In the genomic region with DNA sequence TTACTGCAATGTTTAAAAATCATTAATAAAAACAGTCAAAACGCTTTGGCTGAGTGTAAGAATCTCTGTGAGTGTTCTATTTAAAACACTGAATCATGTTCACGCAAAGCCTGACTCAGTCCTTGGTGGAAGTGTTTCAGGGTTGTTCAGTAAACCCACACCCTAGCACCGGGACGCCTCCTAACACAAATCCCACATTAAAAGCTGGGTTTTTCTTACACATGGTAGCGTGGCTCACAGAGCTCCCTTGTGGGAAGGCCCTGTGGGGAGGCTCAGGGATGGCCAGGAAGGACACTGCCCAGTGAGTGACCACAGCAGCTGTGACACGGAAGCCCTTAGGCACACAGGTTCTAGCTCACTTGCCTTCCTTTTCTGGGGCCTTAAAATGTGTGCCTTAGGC, we compare ENCODE assay signal across 10 cellular contexts.
A peak's percentile ranks its signal among the peaks of the same experiment; 100 is the strongest.
DNase-seq lines count a peak whose midpoint lies in the region; ATAC-seq, FAIRE-seq and TF ChIP-seq lines count a peak whose summit lies in the region.
"Had no signal": no experiment of that assay in that cellular context is flagged by ENCODE, and none has a peak within 500 bp of the region (broad histone marks: within the 10 kb centered on the region; RNA-seq: fewer than 3 reads in every experiment).

No MANE protein-coding gene starts in this region.

- H3K9me3 Mint-ChIP-seq in MCF 10A (ENCODE audit: unreplicated experiment) = no peaks in the 10 kb centered on the region

- H3K4me3 ChIP-seq in breast epithelium (no peak overlapping the region), astrocyte of the cerebellum (ENCODE audit: low read depth, low read length) (no peak overlapping the region), muscle layer of duodenum (ENCODE audit: low read depth in 1 of 2, low read length in 2 of 2) (no peak overlapping the region), uterus (no peak overlapping the region)

- CTCF ChIA-PET in MCF 10A (lab: Yijun Ruan, JAX) = interaction anchor here (0.6 to 3.3 kb wide), 4 partner anchors 14 to 453 kb away, joined by 3 to 17 read pairs (median 4); no protein-coding TSS in a partner anchor

- H3K27ac ChIP-seq in breast epithelium = no peak overlapping the region
- H3K27ac ChIP-seq in muscle layer of duodenum (ENCODE audit: low read length) = peak overlapping the region; percentile 10
- peak overlapping the region; percentile 79 to 88 for H3K27ac ChIP-seq in uterus

- no peak overlapping the region for H3K4me3 Mint-ChIP-seq in MCF 10A (ENCODE audit: unreplicated experiment)

- TF ChIP-seq CTCF in MCF 10A (IDR thresholded peaks at IDR 0.05; ENCODE audit: unreplicated experiment) (no peak), breast epithelium (IDR thresholded peaks at IDR 0.05) (no peak), astrocyte of the cerebellum (IDR thresholded peaks at IDR 0.05; ENCODE audit: low read depth, low read length, missing control alignments) (no peak), uterus (IDR thresholded peaks at IDR 0.05) (no peak)

- peaks cover 4 to 12% of the 10 kb centered on the region in 2 donors for H3K4me1 ChIP-seq in breast epithelium
- peaks cover 23 to 33% of the 10 kb centered on the region in 2 donors for H3K4me1 ChIP-seq in muscle layer of duodenum (ENCODE audit: control insufficient read depth in 1 of 2, insufficient read depth in 2 of 2, low read length in 2 of 2)
- H3K4me1 ChIP-seq in uterus = peaks cover 7 to 10% of the 10 kb centered on the region in 2 donors

- H3K4me1 Mint-ChIP-seq in MCF 10A (ENCODE audit: insufficient read depth, unreplicated experiment) = peaks cover 23% of the 10 kb centered on the region

- no TSS peak for BruUV-seq in MCF 10A (replicated peaks; lab: Mats Ljungman, UMichigan)

- ATAC-seq in HG03457 (IDR thresholded peaks at IDR 0.05; ENCODE audit: unreplicated experiment) = no peak
- ATAC-seq: left colon had no signal

- FAIRE-seq in frontal cortex (lab: Jason Lieb, UNC) = no peak
- FAIRE-seq: TTC549 had no signal

- no peaks in the 10 kb centered on the region for H3K36me3 ChIP-seq in breast epithelium
- H3K36me3 ChIP-seq in muscle layer of duodenum (ENCODE audit: control insufficient read depth in 1 of 2, insufficient read depth in 2 of 2, low read length in 2 of 2) = peaks cover 0 to 4% of the 10 kb centered on the region in 2 donors
- H3K36me3 ChIP-seq in uterus = no peaks in the 10 kb centered on the region

- DNase-seq in MCF 10A (ENCODE audit: unreplicated experiment) (no peak), breast epithelium (ENCODE audit: low spot score in 2 of 2) (no peak), astrocyte of the cerebellum (ENCODE audit: low read depth) (peak; percentile 78), uterus (peak in 1 of 2 donors; percentile 34), frontal cortex (ENCODE audit: low spot score in 2 of 2) (no peak), mucosa of gallbladder (ENCODE audit: low spot score) (no peak)
- DNase-seq: left colon had no signal

- H3K9me3 ChIP-seq in breast epithelium (no peaks in the 10 kb centered on the region), muscle layer of duodenum (ENCODE audit: control insufficient read depth in 1 of 2, low read length in 2 of 2) (no peaks in the 10 kb centered on the region), uterus (no peaks in the 10 kb centered on the region)

- POLR2A ChIA-PET in MCF 10A (lab: Yijun Ruan, JAX) = interaction anchor here (1.7 kb wide), 1 partner anchor 41 kb away, joined by 5 read pairs; no protein-coding TSS in a partner anchor

- H3K27me3 ChIP-seq in breast epithelium (no peaks in the 10 kb centered on the region), muscle layer of duodenum (ENCODE audit: low read depth, low read length) (no peaks in the 10 kb centered on the region), uterus (no peaks in the 10 kb centered on the region)

- intact Hi-C loops in MCF 10A (cut with micrococcal nuclease) = loop anchor here (5.0 kb wide), 1 partner anchor 76 kb away; no protein-coding TSS in a partner anchor
- intact Hi-C loops in breast epithelium (cut with DNase I; ENCODE audit: low total_unique reads) = no loop called here
- intact Hi-C loops in uterus (cut with DNase I; ENCODE audit: low total_unique reads) = loop anchor here (10.0 kb wide), 1 partner anchor 84 kb away; the partner anchor contains the start of gene GMPR

- in situ Hi-C loops in astrocyte of the cerebellum (cut with HindIII; ENCODE audit: low sequenced_read_pairs) = no loop called here

- H3K36me3 Mint-ChIP-seq in MCF 10A (ENCODE audit: insufficient read depth, unreplicated experiment) = no peaks in the 10 kb centered on the region

- TF ChIP-seq POLR2A in breast epithelium (IDR thresholded peaks at IDR 0.05) (no peak), uterus (IDR thresholded peaks at IDR 0.05) (no peak)

- H3K27me3 Mint-ChIP-seq in MCF 10A (ENCODE audit: insufficient read depth, unreplicated experiment) = no peaks in the 10 kb centered on the region

- H3K27ac Mint-ChIP-seq in MCF 10A (ENCODE audit: low read depth, unreplicated experiment) = peak overlapping the region; percentile 10

Comparison
In these comparisons a context has a peak if more than half of its experiments do, and no peak if none do; other contexts are left out.
1. H3K27ac ChIP-seq: peak in muscle layer of duodenum (single experiment) and uterus (2 of 2); none in breast epithelium (0 of 2).